Comparison of ENCODE assay signal across 22 cellular contexts in the genomic region with DNA sequence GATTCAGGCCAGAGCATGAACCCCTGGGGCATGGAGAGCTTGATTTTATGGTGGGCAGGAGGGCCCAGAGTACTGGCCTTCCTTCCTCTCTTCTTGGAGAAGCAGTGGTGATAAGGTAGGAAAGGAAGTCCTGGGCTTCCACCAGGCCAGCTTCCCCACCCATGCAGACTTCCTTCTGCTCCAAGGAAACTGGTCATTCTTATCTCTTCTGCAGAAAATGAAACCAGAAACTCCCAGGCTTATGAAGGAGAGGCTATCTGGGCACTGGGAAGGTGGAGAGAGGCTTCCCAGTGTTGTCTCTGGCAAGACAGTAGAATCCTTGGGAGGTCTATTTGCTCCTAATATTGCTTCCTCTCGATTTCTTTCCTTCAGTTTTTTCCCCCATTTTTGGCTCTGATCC.
DNase-seq lines count a peak whose midpoint lies in the region; ATAC-seq, FAIRE-seq and TF ChIP-seq lines count a peak whose summit lies in the region.
"Had no signal": no experiment of that assay in that cellular context is flagged by ENCODE, and none has a peak within 500 bp of the region (broad histone marks: within the 10 kb centered on the region; RNA-seq: fewer than 3 reads in every experiment).

No MANE protein-coding gene starts in this region.

- peak; percentile 31 for DNase-seq in HT-29 (ENCODE audit: low spot score)
- DNase-seq in astrocyte (ENCODE audit: low read depth) = no peak
- DNase-seq in left lobe of liver (ENCODE audit: low spot score) = no peak
- no peak for DNase-seq in substantia nigra (lab: John Stamatoyannopoulos, UW)
- DNase-seq in activated CD4-positive, alpha-beta T cell treated with anti-CD3 and anti-CD28 coated beads for 36 hours = no peak
- no peak for DNase-seq in NCI-H345 treated with DMSO at 0.1 percent for 48 hours (lab: John Stamatoyannopoulos, UW; ENCODE audit: unreplicated experiment)
- no peak for DNase-seq in HAP-1 (ENCODE audit: low spot score in 2 of 2)
- DNase-seq: activated B cell treated with CpG ODN at 0.5 μM for 24 hours; activated CD4-positive, alpha-beta memory T cell treated with anti-CD3 and anti-CD28 coated beads, Interleukin-2, amount 10 ng/mL, durations not matched to agents 7 days and 5 days; activated T-cell treated with anti-CD3 and anti-CD28 coated beads for 4 hours; adrenal gland; CD8-positive, alpha-beta memory T cell; esophagus squamous epithelium; left lung; NCI-H1694; NCI-H2227 treated with DMSO at 0.1 percent for 48 hours; stimulated activated CD4-positive, alpha-beta T cell treated with anti-CD3 and anti-CD28 coated beads, Interleukin-15, amount 100 ng/mL, for 24 hours had no signal

- H3K9me3 ChIP-seq in astrocyte (ENCODE audit: insufficient read depth, low read depth, low read length) (no peaks in the 10 kb centered on the region), HAP-1 (no peaks in the 10 kb centered on the region; the same call in 1 of the 2 replicates)
- H3K9me3 ChIP-seq: adrenal gland, esophagus squamous epithelium, left lung, suprapubic skin had no signal

- CTCF ChIA-PET in activated CD4-positive, alpha-beta T cell treated with anti-CD3 and anti-CD28 coated beads for 36 hours (lab: Charles Lee) = no interaction called here

- H3K79me2 ChIP-seq in astrocyte (ENCODE audit: insufficient read depth, low read length) = no peaks in the 10 kb centered on the region

- ATAC-seq in left lobe of liver = peak; percentile 43
- ATAC-seq in activated CD4-positive, alpha-beta T cell treated with anti-CD3 and anti-CD28 coated beads for 36 hours = no peak
- ATAC-seq: GM12878, Panc1 had no signal

- intact Hi-C loops in activated CD4-positive, alpha-beta T cell treated with anti-CD3 and anti-CD28 coated beads for 36 hours (cut with DNase I, micrococcal nuclease) = no loop called here

- H4K20me1 ChIP-seq in astrocyte (ENCODE audit: insufficient read depth, low read length) = no peaks in the 10 kb centered on the region

- no peaks in the 10 kb centered on the region for H3K36me3 Mint-ChIP-seq in astrocyte (ENCODE audit: low read depth, unreplicated experiment)
- no peaks in the 10 kb centered on the region for H3K36me3 Mint-ChIP-seq in activated CD4-positive, alpha-beta T cell treated with anti-CD3 and anti-CD28 coated beads for 36 hours (ENCODE audit: low read depth)

- H3K36me3 ChIP-seq in astrocyte (ENCODE audit: insufficient read depth, low read length) (no peaks in the 10 kb centered on the region), HAP-1 (replicated peaks) (no peaks in the 10 kb centered on the region)
- H3K36me3 ChIP-seq: adrenal gland, cardiac muscle cell, esophagus squamous epithelium, left lung, suprapubic skin had no signal

- H3K4me1 Mint-ChIP-seq in astrocyte (ENCODE audit: low read depth, unreplicated experiment) = peaks cover 6% of the 10 kb centered on the region
- no peaks in the 10 kb centered on the region for H3K4me1 Mint-ChIP-seq in activated CD4-positive, alpha-beta T cell treated with anti-CD3 and anti-CD28 coated beads for 36 hours
- H3K4me1 Mint-ChIP-seq: activated CD4-positive, alpha-beta memory T cell treated with anti-CD3 and anti-CD28 coated beads, Interleukin-2, amount 10 ng/mL, durations not matched to agents 7 days and 5 days; CD8-positive, alpha-beta memory T cell had no signal

- no peak for TF ChIP-seq CTCF in astrocyte (IDR thresholded peaks at IDR 0.05; ENCODE audit: insufficient read depth, low read depth, low read length)

- no peak overlapping the region for H3K27ac ChIP-seq in astrocyte (ENCODE audit: low read depth, low read length)
- H3K27ac ChIP-seq in substantia nigra (ENCODE audit: low read depth, low read length, poor library complexity, severe bottlenecking) = peak overlapping the region; percentile 56
- H3K27ac ChIP-seq: adrenal gland, cardiac muscle cell, suprapubic skin had no signal

- no peak overlapping the region for H3K9ac ChIP-seq in astrocyte (ENCODE audit: low read length)

- no peak for FAIRE-seq in astrocyte (lab: Jason Lieb, UNC)
- FAIRE-seq: GM12878 had no signal

- peak overlapping the region; percentile 25 for H3K4me2 ChIP-seq in astrocyte (ENCODE audit: low read length)

- H3K27me3 Mint-ChIP-seq in astrocyte (ENCODE audit: low read depth, unreplicated experiment) = no peaks in the 10 kb centered on the region
- no peaks in the 10 kb centered on the region for H3K27me3 Mint-ChIP-seq in activated CD4-positive, alpha-beta T cell treated with anti-CD3 and anti-CD28 coated beads for 36 hours
- H3K27me3 Mint-ChIP-seq: activated B cell treated with CpG ODN at 0.5 μM for 24 hours, IgD-negative memory B cell had no signal

- H3K9me3 Mint-ChIP-seq in astrocyte (ENCODE audit: unreplicated experiment) = no peaks in the 10 kb centered on the region
- no peaks in the 10 kb centered on the region for H3K9me3 Mint-ChIP-seq in activated CD4-positive, alpha-beta T cell treated with anti-CD3 and anti-CD28 coated beads for 36 hours (ENCODE audit: low read depth)
- H3K9me3 Mint-ChIP-seq: activated B cell treated with CpG ODN at 0.5 μM for 24 hours; activated CD4-positive, alpha-beta memory T cell treated with anti-CD3 and anti-CD28 coated beads, Interleukin-2, amount 10 ng/mL, durations not matched to agents 7 days and 5 days had no signal

- peak overlapping the region; percentile 76 for H3K27ac Mint-ChIP-seq in astrocyte (ENCODE audit: unreplicated experiment)
- no peak overlapping the region for H3K27ac Mint-ChIP-seq in activated CD4-positive, alpha-beta T cell treated with anti-CD3 and anti-CD28 coated beads for 36 hours
- H3K27ac Mint-ChIP-seq: activated B cell treated with CpG ODN at 0.5 μM for 24 hours; activated CD4-positive, alpha-beta memory T cell treated with anti-CD3 and anti-CD28 coated beads, Interleukin-2, amount 10 ng/mL, durations not matched to agents 7 days and 5 days; CD8-positive, alpha-beta memory T cell; IgD-negative memory B cell had no signal

- no peak overlapping the region for H3K4me3 Mint-ChIP-seq in astrocyte (ENCODE audit: unreplicated experiment)
- no peak overlapping the region for H3K4me3 Mint-ChIP-seq in activated CD4-positive, alpha-beta T cell treated with anti-CD3 and anti-CD28 coated beads for 36 hours
- H3K4me3 Mint-ChIP-seq: activated B cell treated with CpG ODN at 0.5 μM for 24 hours; activated CD4-positive, alpha-beta memory T cell treated with anti-CD3 and anti-CD28 coated beads, Interleukin-2, amount 10 ng/mL, durations not matched to agents 7 days and 5 days; CD8-positive, alpha-beta memory T cell; IgD-negative memory B cell had no signal

- H2AFZ ChIP-seq in astrocyte (ENCODE audit: low read depth, low read length) = no peak overlapping the region

- H3K4me1 ChIP-seq in astrocyte (ENCODE audit: insufficient read depth, low read length) (peaks cover 6% of the 10 kb centered on the region), HAP-1 (no peaks in the 10 kb centered on the region)
- H3K4me1 ChIP-seq: adrenal gland had no signal

- POLR2A ChIA-PET in activated CD4-positive, alpha-beta T cell treated with anti-CD3 and anti-CD28 coated beads for 36 hours (lab: Charles Lee) = no interaction called here

- H3K27me3 ChIP-seq in astrocyte (ENCODE audit: insufficient read depth, low read length) = no peaks in the 10 kb centered on the region
- no peaks in the 10 kb centered on the region for H3K27me3 ChIP-seq in HAP-1 (ENCODE audit: low read depth)
- H3K27me3 ChIP-seq: adrenal gland, cardiac muscle cell, esophagus squamous epithelium, left lung, suprapubic skin had no signal

- in situ Hi-C loops in HAP-1 (cut with MboI; ENCODE audit: low sequenced_read_pairs) = no loop called here

- no peak overlapping the region for H3K4me3 ChIP-seq in astrocyte (ENCODE audit: insufficient read depth, low read depth, low read length)
- H3K4me3 ChIP-seq in HAP-1 = no peak overlapping the region
- H3K4me3 ChIP-seq: adrenal gland, cardiac muscle cell, esophagus squamous epithelium, GM12878, left lung, suprapubic skin had no signal
